20 cellular contexts compared by ENCODE assay signal in the genomic region with DNA sequence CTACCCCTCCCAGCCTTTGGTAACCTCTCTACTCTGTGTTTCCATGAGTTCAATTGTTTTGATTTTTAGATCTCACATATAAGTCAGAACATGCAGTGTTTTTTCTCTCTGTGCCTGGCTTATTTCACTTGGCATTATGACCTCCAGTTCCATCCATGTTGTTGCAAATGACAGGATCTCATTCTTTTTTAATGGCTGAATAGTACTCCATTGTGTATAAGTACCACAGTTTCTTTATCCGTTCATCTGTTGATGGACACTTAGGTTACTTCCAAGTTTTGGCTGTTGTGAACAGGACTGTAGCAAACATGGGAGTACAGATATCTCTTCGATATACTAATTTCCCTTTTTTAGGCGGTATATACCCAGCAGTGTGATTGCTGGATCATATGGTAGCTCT.
"Had no signal": no experiment of that assay in that cellular context is flagged by ENCODE, and none has a peak within 500 bp of the region (broad histone marks: within the 10 kb centered on the region; RNA-seq: fewer than 3 reads in every experiment).

No MANE protein-coding gene starts in this region.

- H3K4me3 ChIP-seq: esophagus muscularis mucosa, gastrocnemius medialis, mucosa of descending colon, neural progenitor cell, ovary, stomach, thoracic aorta, transverse colon had no signal

- H3K27me3 ChIP-seq: esophagus muscularis mucosa, gastrocnemius medialis, neural progenitor cell, ovary, stomach, transverse colon had no signal

- H3K27me3 Mint-ChIP-seq: dendritic cell treated with granulocyte-macrophage colony-stimulating factor and Interleukin-4, amounts not matched to agents 40 ng/mL and 50 ng/mL, for 4 days; effector memory CD8-positive, alpha-beta T cell had no signal

- H3K4me3 Mint-ChIP-seq: dendritic cell treated with granulocyte-macrophage colony-stimulating factor and Interleukin-4, amounts not matched to agents 40 ng/mL and 50 ng/mL, for 4 days; effector memory CD8-positive, alpha-beta T cell; natural killer cell; neural progenitor cell had no signal

- ATAC-seq: effector memory CD8-positive, alpha-beta T cell; gastrocnemius medialis; left lobe of liver; mucosa of descending colon; natural killer cell; right cardiac atrium had no signal

- H3K9me3 ChIP-seq: esophagus muscularis mucosa, gastrocnemius medialis, mucosa of descending colon, ovary, stomach, thoracic aorta, transverse colon had no signal

- H3K27ac ChIP-seq: epithelial cell of prostate, esophagus muscularis mucosa, gastrocnemius medialis, neural progenitor cell, ovary, stomach, thoracic aorta, transverse colon had no signal

- H3K9ac ChIP-seq: neural progenitor cell had no signal

- H3K27ac Mint-ChIP-seq: dendritic cell treated with granulocyte-macrophage colony-stimulating factor and Interleukin-4, amounts not matched to agents 40 ng/mL and 50 ng/mL, for 4 days; effector memory CD8-positive, alpha-beta T cell; natural killer cell; neural progenitor cell had no signal

- H3K36me3 ChIP-seq: neural progenitor cell, ovary, thoracic aorta had no signal

- H3K4me2 ChIP-seq: neural progenitor cell had no signal

- H2AFZ ChIP-seq: neural progenitor cell had no signal

- DNase-seq: effector memory CD8-positive, alpha-beta T cell; gastrocnemius medialis; islet precursor cell; mucosa of descending colon; natural killer cell; nucleus accumbens; ovary; right cardiac atrium; small intestine; stimulated activated CD4-positive, alpha-beta T cell treated with anti-CD3 and anti-CD28 coated beads, Interleukin-12 subunit alpha, Interleukin-12 subunit beta, amount 100 ng/mL, for 4 hours; stimulated activated naive CD4-positive, alpha-beta T cell; stomach; substantia nigra; transverse colon had no signal

- H3K9me3 Mint-ChIP-seq: dendritic cell treated with granulocyte-macrophage colony-stimulating factor and Interleukin-4, amounts not matched to agents 40 ng/mL and 50 ng/mL, for 4 days; effector memory CD8-positive, alpha-beta T cell; natural killer cell had no signal
